Comparison of ENCODE assay signal across 1 cellular context in genomic region chr10:46527241-46527811, GRCh38.
TF ChIP-seq lines count a peak whose summit lies in the region.

No MANE protein-coding gene starts in this region.

TF ChIP-seq in A549, 52 proteins besides CTCF, POLR2A, EP300 and RAD21 (continued from another document):
- no peak for TF ChIP-seq PBX3 (IDR thresholded peaks at IDR 0.05)
- peak; percentile 81 for TF ChIP-seq HOXA7 (CRISPR knock-in tag; IDR thresholded peaks at IDR 0.05)
- no peak for TF ChIP-seq CBX8 (IDR thresholded peaks at IDR 0.05)
- TF ChIP-seq EHMT2 (IDR thresholded peaks at IDR 0.05; ENCODE audit: low read depth), result no peak
- peak; percentile 89 for TF ChIP-seq TP53 (CRISPR knock-in tag; IDR thresholded peaks at IDR 0.05)
- no peak for TF ChIP-seq JUN (IDR thresholded peaks at IDR 0.05)
- TF ChIP-seq CBX2 (IDR thresholded peaks at IDR 0.05; ENCODE audit: borderline replicate concordance, low read depth), result no peak
